ENCODE assay signal across 22 cellular contexts in the genomic region with DNA sequence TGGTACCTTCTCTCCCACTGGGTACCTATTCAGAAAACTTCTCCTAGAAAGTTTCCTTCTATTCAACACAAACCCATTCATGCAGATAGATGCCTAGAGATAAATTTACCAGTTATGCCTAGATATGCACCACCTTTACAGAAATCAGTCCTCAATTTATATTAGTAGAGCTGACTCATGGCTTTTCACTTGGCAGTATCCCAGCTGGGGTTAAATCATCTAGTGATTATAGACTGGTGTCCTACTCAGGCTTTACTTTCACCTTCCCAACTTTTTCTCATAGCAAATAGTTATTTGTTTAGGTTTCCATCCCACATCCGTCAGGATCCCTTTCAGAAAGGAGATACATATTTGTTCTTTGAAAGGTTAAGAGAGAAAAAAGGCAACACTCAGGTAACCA.
"Had no signal": no experiment of that assay in that cellular context is flagged by ENCODE, and none has a peak within 500 bp of the region (broad histone marks: within the 10 kb centered on the region; RNA-seq: fewer than 3 reads in every experiment).

No MANE protein-coding gene starts in this region.

- H3K36me3 Mint-ChIP-seq: activated naive CD4-positive, alpha-beta T cell treated with anti-CD3 and anti-CD28 coated beads, Interleukin-2, amount 50 U/mL, for 72 hours; naive thymus-derived CD8-positive, alpha-beta T cell had no signal

- H3K9me3 ChIP-seq: body of pancreas had no signal

- H3K27ac Mint-ChIP-seq: activated CD4-positive, alpha-beta T cell treated with anti-CD3 and anti-CD28 coated beads, Interleukin-2, amount 10 ng/mL, durations not matched to agents 24 days and 14 days; activated CD8-positive, alpha-beta T cell treated with anti-CD3 and anti-CD28 coated beads, Interleukin-2, amount 10 ng/mL, durations not matched to agents 7 days and 5 days; activated naive CD4-positive, alpha-beta T cell treated with anti-CD3 and anti-CD28 coated beads, Interleukin-2, amount 50 U/mL, for 72 hours; naive thymus-derived CD8-positive, alpha-beta T cell; T-helper 17 cell had no signal

- H3K27ac ChIP-seq: coronary artery, epithelial cell of prostate had no signal

- DNase-seq: activated CD4-positive, alpha-beta T cell treated with anti-CD3 and anti-CD28 coated beads, Interleukin-2, amount 10 ng/mL, durations not matched to agents 24 days and 14 days; activated CD4-positive, CD25-positive, alpha-beta regulatory T cell; activated CD8-positive, alpha-beta memory T cell treated with anti-CD3 and anti-CD28 coated beads, Interleukin-2, amount 50 U/mL, for 4 hours; activated CD8-positive, alpha-beta T cell treated with anti-CD3 and anti-CD28 coated beads, Interleukin-2, amount 10 ng/mL, durations not matched to agents 7 days and 5 days; activated gamma-delta T cell; activated T-cell treated with anti-CD3 and anti-CD28 coated beads, Interleukin-2, amount 50 U/mL, for 48 hours; amniotic stem cell; body of pancreas; central memory CD4-positive, alpha-beta T cell; effector memory CD4-positive, alpha-beta T cell; hippocampal formation; kidney; left ventricle myocardium superior; mesenchymal stem cell; naive thymus-derived CD8-positive, alpha-beta T cell; retina; stimulated activated CD4-positive, alpha-beta T cell treated with anti-CD3 and anti-CD28 coated beads, Interleukin-12 subunit alpha, Interleukin-12 subunit beta, amount 100 ng/mL, for 4 hours; stimulated activated CD4-positive, alpha-beta T cell treated with anti-CD3 and anti-CD28 coated beads, Interleukin-2, amount 100 ng/mL, for 24 hours; T-helper 17 cell had no signal

- H3K4me3 ChIP-seq: body of pancreas, coronary artery had no signal

- H3K27me3 ChIP-seq: body of pancreas had no signal

- H3K4me1 Mint-ChIP-seq: activated CD4-positive, alpha-beta T cell treated with anti-CD3 and anti-CD28 coated beads, Interleukin-2, amount 10 ng/mL, durations not matched to agents 24 days and 14 days; naive thymus-derived CD8-positive, alpha-beta T cell; T-helper 17 cell had no signal

- H3K4me3 Mint-ChIP-seq: activated CD4-positive, alpha-beta T cell treated with anti-CD3 and anti-CD28 coated beads, Interleukin-2, amount 10 ng/mL, durations not matched to agents 24 days and 14 days; activated CD8-positive, alpha-beta T cell treated with anti-CD3 and anti-CD28 coated beads, Interleukin-2, amount 10 ng/mL, durations not matched to agents 7 days and 5 days; naive thymus-derived CD8-positive, alpha-beta T cell; T-helper 17 cell had no signal
